13 cellular contexts compared by ENCODE assay signal in genomic region chr3:52834871-52835501, GRCh38. TPM values are rescaled to one million over a fixed set of nuclear protein-coding genes. Genes with fewer than 3 reads are reported as not detected.
DNase-seq lines count a peak whose midpoint lies in the region; TF ChIP-seq lines count a peak whose summit lies in the region.
"Had no signal": no experiment of that assay in that cellular context is flagged by ENCODE, and none has a peak within 500 bp of the region (broad histone marks: within the 10 kb centered on the region; RNA-seq: fewer than 3 reads in every experiment).

Gene MUSTN1, minus strand, starts transcription at chr3:52835019. Its CDS starts 71 bp downstream, at chr3:52834948.

- peak within 1 kb of the TSS; percentile 91 for H3K27ac Mint-ChIP-seq in nephron progenitor cell
- H3K27ac Mint-ChIP-seq in type B pancreatic cell = peak within 1 kb of the TSS; percentile 50
- H3K27ac Mint-ChIP-seq: memory B cell had no signal

- H3K27me3 Mint-ChIP-seq in nephron progenitor cell (ENCODE audit: low read depth, poor library complexity) (peaks cover 11% of the 10 kb centered on the region), type B pancreatic cell (no peaks in the 10 kb centered on the region)
- H3K27me3 Mint-ChIP-seq: memory B cell had no signal

- H3K4me3 ChIP-seq in SJCRH30 (peak within 1 kb of the TSS; percentile 60), fibroblast of villous mesenchyme (ENCODE audit: low read depth, low read length) (no peak within 1 kb of the TSS)
- H3K4me3 ChIP-seq: GM12878 had no signal

- H3K9me3 Mint-ChIP-seq in nephron progenitor cell = no peaks in the 10 kb centered on the region
- H3K9me3 Mint-ChIP-seq in type B pancreatic cell = no peaks in the 10 kb centered on the region
- H3K9me3 Mint-ChIP-seq: memory B cell had no signal

- peak within 1 kb of the TSS; percentile 58 for H3K4me3 Mint-ChIP-seq in nephron progenitor cell
- peak within 1 kb of the TSS; percentile 61 for H3K4me3 Mint-ChIP-seq in type B pancreatic cell
- H3K4me3 Mint-ChIP-seq: memory B cell had no signal

- TF ChIP-seq CTCF in fibroblast of villous mesenchyme (IDR thresholded peaks at IDR 0.05; ENCODE audit: insufficient read depth, low read depth, low read length) = no peak
- no peak for TF ChIP-seq CTCF in nephron progenitor cell (IDR thresholded peaks at IDR 0.05)
- no peak for TF ChIP-seq CTCF in type B pancreatic cell (conservative IDR thresholded peaks at IDR 0.05)

- H3K36me3 ChIP-seq in SJCRH30 = no peaks in the 10 kb centered on the region

- no peaks in the 10 kb centered on the region for H3K9me3 ChIP-seq in SJCRH30 (replicated peaks)

- H3K27me3 ChIP-seq in SJCRH30 = no peaks in the 10 kb centered on the region

- DNase-seq in SJCRH30 (peak; percentile 90 to 91), fibroblast of villous mesenchyme (ENCODE audit: low read depth) (peak; percentile 33), nephron progenitor cell (peak; percentile 41), type B pancreatic cell (ENCODE audit: extremely low spot score, unreplicated experiment) (no peak), cerebellum (ENCODE audit: low spot score) (no peak), NCI-H2171 (lab: John Stamatoyannopoulos, UW) (no peak)
- DNase-seq in stimulated activated naive CD4-positive, alpha-beta T cell (lab: John Stamatoyannopoulos, UW) = no peak
- DNase-seq: activated CD8-positive, alpha-beta memory T cell treated with anti-CD3 and anti-CD28 coated beads, Interleukin-2, amount 50 U/mL, for 4 hours; foreskin melanocyte; stimulated activated CD4-positive, alpha-beta T cell treated with anti-CD3 and anti-CD28 coated beads, Interleukin-12 subunit alpha, Interleukin-12 subunit beta, amount 100 ng/mL, for 4 hours; T1000 had no signal

- H3K36me3 Mint-ChIP-seq in nephron progenitor cell (ENCODE audit: low read depth) = no peaks in the 10 kb centered on the region
- H3K36me3 Mint-ChIP-seq in type B pancreatic cell = peaks cover under 1% of the 10 kb centered on the region

- peaks cover 60% of the 10 kb centered on the region for H3K4me1 Mint-ChIP-seq in nephron progenitor cell
- peaks cover 14% of the 10 kb centered on the region for H3K4me1 Mint-ChIP-seq in type B pancreatic cell (ENCODE audit: unreplicated experiment)

- H3K4me1 ChIP-seq in SJCRH30 = peaks cover 38% of the 10 kb centered on the region

- H3K27ac ChIP-seq in SJCRH30 = peak within 1 kb of the TSS; percentile 89

RNA-seq across cellular contexts. Expression of gene MUSTN1, which starts in this region (rescaled TPM):
- 35.7 and 38.6 TPM in 2 replicates for total RNA-seq in SJCRH30 (2014; rRNA removed; shearing (Covaris generic))
- not detected in 2 replicates for total RNA-seq in fibroblast of villous mesenchyme
- total RNA-seq in type B pancreatic cell (ENCODE audit: low replicate concordance) = 1.8 TPM in 1 of 2 replicates, not detected in the other
- total RNA-seq in cerebellum = 0.82 TPM

Comparison
In these comparisons a context has a peak if more than half of its experiments do, and no peak if none do; other contexts are left out.
1. RNA of gene MUSTN1 (total RNA-seq): 35.7 to 38.6 TPM in SJCRH30; 1.8 TPM in type B pancreatic cell, 0.82 TPM in cerebellum (single experiment) and not detected in fibroblast of villous mesenchyme; every median in the first group is over 10 times any median in the second.
2. Peak in DNase-seq in fibroblast of villous mesenchyme; RNA of the gene not detected or under 1 TPM.
3. DNase-seq: peak in SJCRH30 (2 of 2) and nephron progenitor cell (single experiment); none in type B pancreatic cell (single experiment), cerebellum (single experiment), NCI-H2171 (single experiment) and stimulated activated naive CD4-positive, alpha-beta T cell (0 of 6).